8 cellular contexts compared by ENCODE assay signal in genomic region chrX:41334866-41335589, GRCh38. TPM values are rescaled to one million over a fixed set of nuclear protein-coding genes. Genes with fewer than 3 reads are reported as not detected.
DNase-seq lines count a peak whose midpoint lies in the region; ATAC-seq and TF ChIP-seq lines count a peak whose summit lies in the region.

No MANE protein-coding gene starts in this region.

- no peak for TF ChIP-seq CTCF in GM06990 (IDR thresholded peaks at IDR 0.05; ENCODE audit: insufficient read depth, low read length, poor library complexity, severe bottlenecking)
- no peak for TF ChIP-seq CTCF in right atrium auricular region (IDR thresholded peaks at IDR 0.05)

- peaks cover 5% of the 10 kb centered on the region for H3K36me3 ChIP-seq in GM06990 (ENCODE audit: control insufficient read depth, insufficient read depth, low read length)
- H3K36me3 ChIP-seq in SK-N-MC (ENCODE audit: insufficient read depth, low read length), result peaks cover 40% of the 10 kb centered on the region
- H3K36me3 ChIP-seq in adipocyte (ENCODE audit: control insufficient read depth, insufficient read depth, low read length, severe bottlenecking), result peaks cover 11% of the 10 kb centered on the region
- H3K36me3 ChIP-seq in right atrium auricular region, result peaks cover 20% of the 10 kb centered on the region

- H3K9me3 ChIP-seq in SK-N-MC (ENCODE audit: low read depth, low read length) (no peaks in the 10 kb centered on the region), adipocyte (ENCODE audit: control insufficient read depth, low read length) (no peaks in the 10 kb centered on the region), right atrium auricular region (no peaks in the 10 kb centered on the region)

- H3K27ac ChIP-seq in SK-N-MC, result peak overlapping the region; percentile 100
- H3K27ac ChIP-seq in right atrium auricular region, result peak overlapping the region; percentile 98 to 100

- no peaks in the 10 kb centered on the region for H3K27me3 ChIP-seq in GM06990 (replicated peaks; ENCODE audit: control insufficient read depth, insufficient read depth, low read length)
- no peaks in the 10 kb centered on the region for H3K27me3 ChIP-seq in adipocyte (replicated peaks; ENCODE audit: control insufficient read depth, insufficient read depth, low read length)
- H3K27me3 ChIP-seq in right atrium auricular region, result no peaks in the 10 kb centered on the region

- ATAC-seq in HG02763 (IDR thresholded peaks at IDR 0.05; ENCODE audit: unreplicated experiment), result peak; percentile 4
- ATAC-seq in sciatic nerve, result peak; percentile 62
- ATAC-seq in HG02973 (IDR thresholded peaks at IDR 0.05; ENCODE audit: unreplicated experiment), result no peak
- ATAC-seq in GM21423 (IDR thresholded peaks at IDR 0.05; ENCODE audit: unreplicated experiment), result no peak

- intact Hi-C loops in sciatic nerve (cut with DNase I), result no loop called here

- DNase-seq in GM06990 (ENCODE audit: extremely low read depth, insufficient read length) (peak; percentile 84), SK-N-MC (ENCODE audit: low read depth, low spot score) (no peak), adipocyte (ENCODE audit: low read depth) (peak; percentile 85), right atrium auricular region (ENCODE audit: low spot score) (peak; percentile 76), sciatic nerve (ENCODE audit: low spot score) (peak; percentile 86)

- H3K9ac ChIP-seq in SK-N-MC (ENCODE audit: insufficient read length) (peak overlapping the region; percentile 100), adipocyte (ENCODE audit: low read length) (peak overlapping the region; percentile 100)

- H3K4me3 ChIP-seq in GM06990 (replicated peaks; ENCODE audit: low read depth, low read length) (peak overlapping the region; percentile 85), SK-N-MC (peak overlapping the region; percentile 100), adipocyte (ENCODE audit: low read length) (peak overlapping the region; percentile 99), right atrium auricular region (peak overlapping the region; percentile 87 to 92)

- H3K4me1 ChIP-seq in adipocyte (ENCODE audit: control insufficient read depth, insufficient read depth, low read length), result peaks cover 55% of the 10 kb centered on the region
- H3K4me1 ChIP-seq in right atrium auricular region, result peaks cover 0 to 60% of the 10 kb centered on the region in 2 donors

RNA-seq across cellular contexts. Expression of gene DDX3X, which starts 1.1 kb away (rescaled TPM):
- total RNA-seq in right atrium auricular region (100 to 1,000 TPM; 150 to 152 TPM), sciatic nerve (334 TPM)

Comparison
In these comparisons a context has a peak if more than half of its experiments do, and no peak if none do; other contexts are left out.
1. ATAC-seq: peak in HG02763 (single experiment) and sciatic nerve (single experiment); none in HG02973 (single experiment) and GM21423 (single experiment).
2. Peak in every context shown above with its lines, with median percentiles within 50 percentile points of each other: H3K4me3 ChIP-seq.